In genomic region chr11:77449060-77449521, GRCh38 we compare ENCODE assay signal across 9 cellular contexts. TPM values are rescaled to one million over a fixed set of nuclear protein-coding genes. Genes with fewer than 3 reads are reported as not detected.
A peak's percentile ranks its signal among the peaks of the same experiment; 100 is the strongest.
DNase-seq lines count a peak whose midpoint lies in the region; ATAC-seq and TF ChIP-seq lines count a peak whose summit lies in the region.
"Had no signal": no experiment of that assay in that cellular context is flagged by ENCODE, and none has a peak within 500 bp of the region (broad histone marks: within the 10 kb centered on the region; RNA-seq: fewer than 3 reads in every experiment).

No MANE protein-coding gene starts in this region.

- H3K9me3 Mint-ChIP-seq in activated naive CD8-positive, alpha-beta T cell treated with anti-CD3 and anti-CD28 coated beads for 36 hours, result no peaks in the 10 kb centered on the region

- H3K27ac ChIP-seq in DND-41 (ENCODE audit: low read length), result peak overlapping the region; percentile 56; the same call in 1 of the 2 replicates

- H2AFZ ChIP-seq in DND-41 (ENCODE audit: low read depth, low read length), result peak overlapping the region; percentile 46

- DNase-seq in DND-41 (peak; percentile 69), cerebellar nuclear complex (lab: John Stamatoyannopoulos, UW) (no peak), activated gamma-delta T cell treated with Interleukin-2 at 50 U/mL for 16 hours (no peak)
- peak; percentile 2 for DNase-seq in activated naive CD8-positive, alpha-beta T cell treated with anti-CD3 and anti-CD28 coated beads for 36 hours
- no peak for DNase-seq in activated CD8-positive, alpha-beta memory T cell treated with anti-CD3 and anti-CD28 coated beads for 24 hours
- DNase-seq: NCI-H1694 had no signal

- peak overlapping the region; percentile 57 for H3K4me3 Mint-ChIP-seq in activated naive CD8-positive, alpha-beta T cell treated with anti-CD3 and anti-CD28 coated beads for 36 hours

- peak overlapping the region; percentile 49 for H3K4me2 ChIP-seq in DND-41 (ENCODE audit: insufficient read depth, low read length)

- H3K4me3 ChIP-seq in DND-41 (ENCODE audit: low read depth in 1 of 2, low read length in 2 of 2), result no peak overlapping the region

- H3K36me3 ChIP-seq in DND-41 (ENCODE audit: insufficient read depth, low read length), result no peaks in the 10 kb centered on the region

- H3K79me2 ChIP-seq in DND-41 (ENCODE audit: insufficient read depth, low read length), result no peaks in the 10 kb centered on the region

- H3K9me3 ChIP-seq in DND-41 (ENCODE audit: insufficient read depth, low read length, severe bottlenecking), result no peaks in the 10 kb centered on the region

- H3K9ac ChIP-seq in DND-41 (ENCODE audit: low read depth, low read length), result no peak overlapping the region; the same call in 1 of the 2 replicates

- H3K4me1 Mint-ChIP-seq in activated naive CD8-positive, alpha-beta T cell treated with anti-CD3 and anti-CD28 coated beads for 36 hours, result peaks cover 42% of the 10 kb centered on the region

- H3K4me1 ChIP-seq in DND-41 (ENCODE audit: insufficient read depth, low read length), result peaks cover 24% of the 10 kb centered on the region

- peak overlapping the region; percentile 82 for H3K27ac Mint-ChIP-seq in activated naive CD8-positive, alpha-beta T cell treated with anti-CD3 and anti-CD28 coated beads for 36 hours

- H3K27me3 ChIP-seq in DND-41 (ENCODE audit: insufficient read depth, low read length, poor library complexity), result no peaks in the 10 kb centered on the region

- no peaks in the 10 kb centered on the region for H3K27me3 Mint-ChIP-seq in activated naive CD8-positive, alpha-beta T cell treated with anti-CD3 and anti-CD28 coated beads for 36 hours

- ATAC-seq in DND-41 (ENCODE audit: insufficient read depth, low read depth), result peak; percentile 93
- peak; percentile 58 for ATAC-seq in GM19395 (IDR thresholded peaks at IDR 0.05; ENCODE audit: unreplicated experiment)
- ATAC-seq in HG03196 (IDR thresholded peaks at IDR 0.05; ENCODE audit: unreplicated experiment), result peak; percentile 45
- no peak for ATAC-seq in HG03520 (IDR thresholded peaks at IDR 0.05; ENCODE audit: unreplicated experiment)

- peaks cover 2% of the 10 kb centered on the region for H3K36me3 Mint-ChIP-seq in activated naive CD8-positive, alpha-beta T cell treated with anti-CD3 and anti-CD28 coated beads for 36 hours

- TF ChIP-seq CTCF in DND-41 (IDR thresholded peaks at IDR 0.05; ENCODE audit: borderline replicate concordance, extremely low read depth, low read length, poor library complexity, severe bottlenecking), result no peak

- H4K20me1 ChIP-seq in DND-41 (ENCODE audit: insufficient read depth, low read length), result no peaks in the 10 kb centered on the region

RNA-seq across cellular contexts. Expression of gene PAK1, which starts 24.8 kb away (rescaled TPM):
- 10 to 100 TPM; 40.1 to 43.0 TPM for total RNA-seq in activated naive CD8-positive, alpha-beta T cell treated with anti-CD3 and anti-CD28 coated beads for 36 hours

Comparison
In these comparisons a context has a peak if more than half of its experiments do, and no peak if none do; other contexts are left out.
1. DNase-seq: peak in DND-41 (single experiment) and activated naive CD8-positive, alpha-beta T cell treated with anti-CD3 and anti-CD28 coated beads for 36 hours (single experiment); none in cerebellar nuclear complex (0 of 2), activated gamma-delta T cell treated with Interleukin-2 at 50 U/mL for 16 hours (single experiment) and activated CD8-positive, alpha-beta memory T cell treated with anti-CD3 and anti-CD28 coated beads for 24 hours (single experiment).